Comparison of ENCODE assay signal across 8 cellular contexts in the genomic region with DNA sequence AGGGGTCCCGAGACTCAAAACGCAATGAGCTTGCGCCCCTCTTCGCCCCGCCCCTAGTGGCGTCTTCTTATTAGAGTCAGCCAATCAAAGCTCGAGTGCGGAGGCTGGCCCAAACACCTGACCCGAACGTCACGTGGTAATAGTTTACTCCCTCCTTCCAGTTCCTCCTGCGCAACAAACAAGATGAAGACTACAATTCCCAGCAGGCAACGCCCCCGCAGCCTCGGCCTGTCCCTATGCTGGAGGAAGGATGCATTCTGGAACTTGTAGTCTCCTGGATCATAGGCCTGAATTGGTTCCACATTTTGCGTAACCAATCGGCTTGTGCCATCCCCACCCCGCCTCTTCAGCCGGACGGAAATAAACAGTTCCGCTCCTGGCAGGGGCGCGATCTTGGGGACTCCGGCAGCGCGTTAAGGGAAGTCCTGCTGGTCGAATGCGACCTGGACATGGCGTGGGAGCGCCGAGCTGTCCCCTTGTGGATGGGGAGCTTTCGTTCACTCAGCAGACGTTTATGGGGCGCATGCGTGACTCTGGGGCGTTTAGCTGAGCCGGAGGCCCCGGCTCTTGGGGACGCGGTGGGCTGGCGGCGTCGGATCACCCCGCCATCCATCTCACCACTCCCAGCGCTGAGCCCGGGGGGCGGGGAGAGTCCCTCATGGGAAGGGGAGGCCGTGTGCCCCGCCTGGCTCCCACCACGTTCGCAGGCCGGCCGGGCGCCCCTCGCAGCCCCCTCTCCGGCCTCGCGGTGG. TPM values are rescaled to one million over a fixed set of nuclear protein-coding genes. Genes with fewer than 3 reads are reported as not detected.
DNase-seq lines count a peak whose midpoint lies in the region; ATAC-seq and TF ChIP-seq lines count a peak whose summit lies in the region.

A gene (minus strand): TSS at position 26 of the 752 bp plus-strand sequence. CDS start 38 bp downstream, outside the sequence.

- peaks cover 11% of the 10 kb centered on the region for H3K36me3 ChIP-seq in CD8-positive, alpha-beta T cell (ENCODE audit: insufficient read depth, low read length)
- H3K36me3 ChIP-seq in duodenal mucosa (ENCODE audit: control insufficient read depth in 1 of 2, insufficient read depth in 2 of 2, low read length in 2 of 2) = peaks cover 0 to 11% of the 10 kb centered on the region in 2 donors
- H3K36me3 ChIP-seq in right lobe of liver = peaks cover 0 to 11% (median 6%) of the 10 kb centered on the region in 4 donors

- H3K4me3 ChIP-seq in CD8-positive, alpha-beta T cell (ENCODE audit: low read depth, low read length) = peak within 1 kb of the TSS; percentile 83
- H3K4me3 ChIP-seq in duodenal mucosa (ENCODE audit: low read depth in 1 of 2, low read length in 2 of 2) (peak within 1 kb of the TSS; percentile 88 to 91), right lobe of liver (peak within 1 kb of the TSS; percentile 77 to 98 (median 81))

- CTCF ChIA-PET in CD8-positive, alpha-beta T cell (lab: Charles Lee) = interaction anchor here (0.5 to 4.1 kb wide), 26 partner anchors 10 to 833 kb away, joined by 3 to 39 read pairs (median 4); a partner anchor contains a TSS
- CTCF ChIA-PET in activated CD4-positive, alpha-beta memory T cell treated with anti-CD3 and anti-CD28 coated beads for 36 hours (lab: Charles Lee) = interaction anchor here (0.6 to 3.7 kb wide), 24 partner anchors 10 to 223 kb away, joined by 3 to 45 read pairs (median 3); a partner anchor contains a TSS

- H3K27me3 Mint-ChIP-seq in CD8-positive, alpha-beta T cell (ENCODE audit: low read depth) = no peaks in the 10 kb centered on the region
- no peaks in the 10 kb centered on the region for H3K27me3 Mint-ChIP-seq in activated CD4-positive, alpha-beta memory T cell treated with anti-CD3 and anti-CD28 coated beads for 36 hours

- H3K4me1 Mint-ChIP-seq in CD8-positive, alpha-beta T cell (ENCODE audit: low read depth) = peaks cover 29% of the 10 kb centered on the region
- H3K4me1 Mint-ChIP-seq in activated CD4-positive, alpha-beta memory T cell treated with anti-CD3 and anti-CD28 coated beads for 36 hours (ENCODE audit: low read depth) = peaks cover 35% of the 10 kb centered on the region

- no peak for TF ChIP-seq CTCF in CD8-positive, alpha-beta T cell (IDR thresholded peaks at IDR 0.05)
- TF ChIP-seq CTCF in right lobe of liver (IDR thresholded peaks at IDR 0.05) = peak in 3 of 4 donors; percentile 33 to 41 (median 37)

- POLR2A ChIA-PET in CD8-positive, alpha-beta T cell (lab: Charles Lee) = interaction anchor here (0.7 to 3.8 kb wide), 27 partner anchors 10 to 594 kb away, joined by 3 to 67 read pairs (median 6); a partner anchor contains a TSS
- POLR2A ChIA-PET in activated CD4-positive, alpha-beta memory T cell treated with anti-CD3 and anti-CD28 coated beads for 36 hours (lab: Charles Lee) = interaction anchor here (0.6 to 3.3 kb wide), 18 partner anchors 9 to 223 kb away, joined by 3 to 26 read pairs (median 4); a partner anchor contains a TSS

- H3K4me3 Mint-ChIP-seq in CD8-positive, alpha-beta T cell = no peak within 1 kb of the TSS
- H3K4me3 Mint-ChIP-seq in activated CD4-positive, alpha-beta memory T cell treated with anti-CD3 and anti-CD28 coated beads for 36 hours = no peak within 1 kb of the TSS

- H3K4me1 ChIP-seq in CD8-positive, alpha-beta T cell (ENCODE audit: insufficient read depth, low read length) = peaks cover 19% of the 10 kb centered on the region
- peaks cover 15 to 17% of the 10 kb centered on the region in 2 donors for H3K4me1 ChIP-seq in duodenal mucosa (ENCODE audit: control insufficient read depth in 1 of 2, insufficient read depth in 2 of 2, low read length in 2 of 2)
- peaks cover 0 to 44% (median 23%) of the 10 kb centered on the region in 4 donors for H3K4me1 ChIP-seq in right lobe of liver

- TF ChIP-seq POLR2A in right lobe of liver (IDR thresholded peaks at IDR 0.05) = peak; percentile 96

- no peaks in the 10 kb centered on the region for H3K9me3 Mint-ChIP-seq in CD8-positive, alpha-beta T cell
- no peaks in the 10 kb centered on the region for H3K9me3 Mint-ChIP-seq in activated CD4-positive, alpha-beta memory T cell treated with anti-CD3 and anti-CD28 coated beads for 36 hours

- DNase-seq in CD8-positive, alpha-beta T cell = peak; percentile 93 to 99 (median 95)
- DNase-seq in HK-2 (ENCODE audit: unreplicated experiment) (peak; percentile 97), NCI-H82 treated with DMSO at 0.1 percent for 48 hours (lab: John Stamatoyannopoulos, UW; ENCODE audit: unreplicated experiment) (peak; percentile 100), right lobe of liver (peak; percentile 97 to 98 (median 97))
- DNase-seq in activated CD4-positive, alpha-beta memory T cell treated with anti-CD3 and anti-CD28 coated beads for 36 hours = peak; percentile 99
- DNase-seq in stimulated activated CD4-positive, alpha-beta T cell treated with anti-CD3 and anti-CD28 coated beads, Interleukin-4, amount 100 ng/mL, for 4 hours = peak; percentile 91 to 99

- under 1% methylated on average over 13 of the region's 58 CpGs for WGBS in right lobe of liver (ENCODE audit: insufficient coverage, low coverage, low lambda C conversion rate, missing lambda C conversion rate)

- no peaks in the 10 kb centered on the region for H3K27me3 ChIP-seq in CD8-positive, alpha-beta T cell (ENCODE audit: insufficient read depth, low read length)
- no peaks in the 10 kb centered on the region for H3K27me3 ChIP-seq in duodenal mucosa (ENCODE audit: control insufficient read depth in 1 of 2, insufficient read depth in 2 of 2, low read length in 2 of 2)
- H3K27me3 ChIP-seq in right lobe of liver = no peaks in the 10 kb centered on the region

- H3K36me3 Mint-ChIP-seq in CD8-positive, alpha-beta T cell = peaks cover 13% of the 10 kb centered on the region
- peaks cover 2% of the 10 kb centered on the region for H3K36me3 Mint-ChIP-seq in activated CD4-positive, alpha-beta memory T cell treated with anti-CD3 and anti-CD28 coated beads for 36 hours

- intact Hi-C loops in CD8-positive, alpha-beta T cell (cut with DNase I, micrococcal nuclease) = loop anchor here (1.0 to 5.0 kb wide), 16 partner anchors 12 to 598 kb away; a partner anchor contains a TSS
- intact Hi-C loops in activated CD4-positive, alpha-beta memory T cell treated with anti-CD3 and anti-CD28 coated beads for 36 hours (cut with micrococcal nuclease) = loop anchor here (1.0 to 2.0 kb wide), 5 partner anchors 9 to 76 kb away; a partner anchor contains a TSS
- intact Hi-C loops in right lobe of liver (cut with DNase I) = no loop called here

- ATAC-seq in CD8-positive, alpha-beta T cell = peak; percentile 90
- ATAC-seq in GM19452 (IDR thresholded peaks at IDR 0.05; ENCODE audit: unreplicated experiment) (peak; percentile 80), right lobe of liver (peak; percentile 82 to 91 (median 89))

- H3K27ac ChIP-seq in CD8-positive, alpha-beta T cell (ENCODE audit: low read depth, low read length) = peak within 1 kb of the TSS; percentile 84
- peak within 1 kb of the TSS; percentile 96 for H3K27ac ChIP-seq in duodenal mucosa (ENCODE audit: low read depth, low read length)
- peak within 1 kb of the TSS; percentile 97 to 100 (median 99) for H3K27ac ChIP-seq in right lobe of liver

- peak within 1 kb of the TSS; percentile 94 for H3K27ac Mint-ChIP-seq in CD8-positive, alpha-beta T cell
- peak within 1 kb of the TSS; percentile 86 for H3K27ac Mint-ChIP-seq in activated CD4-positive, alpha-beta memory T cell treated with anti-CD3 and anti-CD28 coated beads for 36 hours

- H3K9ac ChIP-seq in duodenal mucosa (ENCODE audit: low read depth in 1 of 2, low read length in 2 of 2) = peak within 1 kb of the TSS; percentile 90 to 95

- no peaks in the 10 kb centered on the region for H3K9me3 ChIP-seq in CD8-positive, alpha-beta T cell (ENCODE audit: low read length)
- H3K9me3 ChIP-seq in duodenal mucosa (ENCODE audit: control insufficient read depth in 1 of 2, low read length in 2 of 2) (no peaks in the 10 kb centered on the region), right lobe of liver (no peaks in the 10 kb centered on the region)

RNA-seq across cellular contexts. Expression of the gene that starts here (rescaled TPM):
- total RNA-seq in CD8-positive, alpha-beta T cell = 10 to 100 TPM; 69.1 to 80.2 TPM
- 10 to 100 TPM; 79.1 to 80.6 TPM for total RNA-seq in activated CD4-positive, alpha-beta memory T cell treated with anti-CD3 and anti-CD28 coated beads for 36 hours
- total RNA-seq in right lobe of liver = 10 to 100 TPM; 57.5 to 99.2 (median 68.7) TPM

Comparison
In these comparisons a context has a peak if more than half of its experiments do, and no peak if none do; other contexts are left out.
1. Peak in every context shown above with its lines: DNase-seq, ATAC-seq, H3K4me3 ChIP-seq and H3K27ac ChIP-seq.
2. intact Hi-C loops: an anchor here in CD8-positive, alpha-beta T cell (1.0 to 5.0 kb wide) and activated CD4-positive, alpha-beta memory T cell treated with anti-CD3 and anti-CD28 coated beads for 36 hours (1.0 to 2.0 kb wide); none called in right lobe of liver.